13 cellular contexts compared by ENCODE assay signal in genomic region chr19:42052241-42052863, GRCh38. TPM values are rescaled to one million over a fixed set of nuclear protein-coding genes. Genes with fewer than 3 reads are reported as not detected.
DNase-seq lines count a peak whose midpoint lies in the region; ATAC-seq, FAIRE-seq and TF ChIP-seq lines count a peak whose summit lies in the region.
"Had no signal": no experiment of that assay in that cellular context is flagged by ENCODE, and none has a peak within 500 bp of the region (broad histone marks: within the 10 kb centered on the region; RNA-seq: fewer than 3 reads in every experiment).

No MANE protein-coding gene starts in this region.

- FAIRE-seq in urothelium cell line (lab: Jason Lieb, UNC) = no peak
- FAIRE-seq: astrocyte had no signal

- 30 to 45% methylated on average over 10 of the region's 10 CpGs for WGBS in heart right ventricle, 2 donors
- 60 to 67% methylated on average over 6 to 10 of the region's 10 CpGs for WGBS in body of pancreas, 2 donors

- POLR2A ChIA-PET in RWPE1 (lab: Yijun Ruan, JAX; ENCODE audit: low non-redundant PET) = interaction anchor here (1.2 kb wide), 1 partner anchor 33 kb away, joined by 5 read pairs; no protein-coding TSS in a partner anchor

- H3K27ac ChIP-seq in RWPE1 = peak overlapping the region; percentile 74
- H3K27ac ChIP-seq in heart right ventricle = peak overlapping the region in 3 of 10 donors; percentile 15 to 40 (median 34)
- no peak overlapping the region for H3K27ac ChIP-seq in colonic mucosa
- H3K27ac ChIP-seq in body of pancreas = no peak overlapping the region

- intact Hi-C loops in heart right ventricle (cut with DNase I) = no loop called here
- intact Hi-C loops in colonic mucosa (cut with DNase I) = no loop called here
- intact Hi-C loops in body of pancreas (cut with DNase I) = no loop called here

- no peak overlapping the region for H3K4me3 ChIP-seq in heart right ventricle
- no peak overlapping the region for H3K4me3 ChIP-seq in colonic mucosa
- no peak overlapping the region for H3K4me3 ChIP-seq in body of pancreas
- no peak overlapping the region for H3K4me3 ChIP-seq in MG63

- DNase-seq in COLO668 (lab: John Stamatoyannopoulos, UW; ENCODE audit: unreplicated experiment) (peak; percentile 52), M059J (ENCODE audit: low read depth) (peak; percentile 45), RWPE1 (ENCODE audit: low spot score) (no peak), heart right ventricle (no peak), colonic mucosa (no peak), body of pancreas (no peak), urothelium cell line (ENCODE audit: low spot score) (no peak), MG63 (no peak)
- DNase-seq: activated CD4-positive, alpha-beta T cell treated with anti-CD3 and anti-CD28 coated beads, Interleukin-2, amount 10 ng/mL, durations not matched to agents 24 days and 14 days; CD4-positive, alpha-beta T cell; NCI-H146 had no signal

- H3K4me1 ChIP-seq in heart right ventricle (peaks cover 0 to 11% (median 6%) of the 10 kb centered on the region in 9 donors), colonic mucosa (no peaks in the 10 kb centered on the region), body of pancreas (no peaks in the 10 kb centered on the region)

- H3K9ac ChIP-seq in colonic mucosa (ENCODE audit: low read depth in 2 of 2, low read length in 2 of 2) = no peak overlapping the region

- H3K9me3 ChIP-seq in heart right ventricle = no peaks in the 10 kb centered on the region
- H3K9me3 ChIP-seq in colonic mucosa = no peaks in the 10 kb centered on the region
- no peaks in the 10 kb centered on the region for H3K9me3 ChIP-seq in body of pancreas
- no peaks in the 10 kb centered on the region for H3K9me3 ChIP-seq in MG63

- TF ChIP-seq CTCF in RWPE1 (conservative IDR thresholded peaks at IDR 0.05; ENCODE audit: low read depth) = no peak
- TF ChIP-seq CTCF in heart right ventricle (IDR thresholded peaks at IDR 0.05) = no peak
- TF ChIP-seq CTCF in colonic mucosa (IDR thresholded peaks at IDR 0.05) = no peak
- TF ChIP-seq CTCF in body of pancreas (IDR thresholded peaks at IDR 0.05) = no peak

- no peaks in the 10 kb centered on the region for H3K36me3 ChIP-seq in heart right ventricle
- no peaks in the 10 kb centered on the region for H3K36me3 ChIP-seq in colonic mucosa
- no peaks in the 10 kb centered on the region for H3K36me3 ChIP-seq in body of pancreas (replicated peaks in 1 of 2; ENCODE audit: insufficient read depth in 1 of 2, low read depth in 2 of 2)
- no peaks in the 10 kb centered on the region for H3K36me3 ChIP-seq in MG63

- CTCF ChIA-PET in RWPE1 (lab: Yijun Ruan, JAX) = interaction anchor here (0.8 kb wide), 2 partner anchors 13 to 17 kb away, joined by 3 to 4 read pairs; no protein-coding TSS in a partner anchor

- TF ChIP-seq POLR2A in body of pancreas (IDR thresholded peaks at IDR 0.05) = no peak

- peak; percentile 18 to 70 (median 62) for ATAC-seq in heart right ventricle
- ATAC-seq in body of pancreas = no peak

- H3K27me3 ChIP-seq in heart right ventricle (no peaks in the 10 kb centered on the region), colonic mucosa (no peaks in the 10 kb centered on the region), body of pancreas (no peaks in the 10 kb centered on the region), MG63 (no peaks in the 10 kb centered on the region)

RNA-seq across cellular contexts. Expression of gene GRIK5, which starts 17.7 kb away (rescaled TPM):
- total RNA-seq in M059J (2014; rRNA removed; shearing (Covaris generic)) = 0.07 TPM in 1 of 2 replicates, not detected in the other
- total RNA-seq in heart right ventricle (1 to 10 TPM; 1.2 to 9.3 (median 3.0) TPM), colonic mucosa (1 to 10 TPM in 1 of 2 donors, under 1 TPM in 1; 0.62 to 2.3 TPM), body of pancreas (1 to 10 TPM; 2.1 to 5.9 TPM)
- polyA plus RNA-seq in heart right ventricle = 1 to 10 TPM in 1 of 2 donors, under 1 TPM in 1; 0.35 to 1.4 TPM
- total RNA-seq in MG63 (2014; rRNA removed; shearing (Covaris generic); ENCODE audit: low replicate concordance) = not detected in 2 replicates

RNA-seq across cellular contexts. Expression of gene ZNF574, which starts 23.6 kb away (rescaled TPM):
- total RNA-seq in M059J (2014; rRNA removed; shearing (Covaris generic)) = 18.1 and 29.9 TPM in 2 replicates
- total RNA-seq in heart right ventricle (10 to 100 TPM in 2 of 10 donors, 1 to 10 TPM in 8; 5.0 to 11.1 (median 8.1) TPM), colonic mucosa (10 to 100 TPM; 14.7 to 15.9 TPM), body of pancreas (10 to 100 TPM in 1 of 2 donors, 1 to 10 TPM in 1; 8.6 to 14.2 TPM)
- 1 to 10 TPM; 3.4 to 5.8 TPM for polyA plus RNA-seq in heart right ventricle
- 18.8 and 20.4 TPM in 2 replicates for total RNA-seq in MG63 (2014; rRNA removed; shearing (Covaris generic); ENCODE audit: low replicate concordance)

RNA-seq across cellular contexts. Expression of gene ATP1A3, which starts 58.3 kb away (rescaled TPM):
- 0.05 TPM in 1 of 2 replicates, not detected in the other for total RNA-seq in M059J (2014; rRNA removed; shearing (Covaris generic))
- total RNA-seq in heart right ventricle = 100 to 1,000 TPM; 245 to 419 (median 347) TPM
- 10 to 100 TPM; 38.0 to 87.1 TPM for polyA plus RNA-seq in heart right ventricle
- 1 to 10 TPM in 1 of 2 donors, under 1 TPM in 1; 0.35 to 1.9 TPM for total RNA-seq in colonic mucosa
- under 1 TPM in 1 of 2 donors, not detected in 1; 0.26 TPM for total RNA-seq in body of pancreas
- total RNA-seq in MG63 (2014; rRNA removed; shearing (Covaris generic); ENCODE audit: low replicate concordance) = not detected in 2 replicates
- total RNA-seq: skeletal muscle tissue had no signal

Comparison
In these comparisons a context has a peak if more than half of its experiments do, and no peak if none do; other contexts are left out.
1. DNase-seq: peak in COLO668 (single experiment) and M059J (single experiment); none in RWPE1 (single experiment), heart right ventricle (0 of 2), colonic mucosa (single experiment), body of pancreas (0 of 4), urothelium cell line (single experiment) and MG63 (single experiment).
2. RNA of gene ATP1A3, which starts 58.3 kb away (total RNA-seq): 245 to 419 TPM in heart right ventricle; 0.35 to 1.9 TPM in colonic mucosa, 0.26 TPM in body of pancreas, 0.05 TPM in M059J and not detected in MG63; every median in the first group is over 10 times any median in the second.